In genomic region chr13:21320642-21321034, GRCh38 we compare ENCODE assay signal across 40 cellular contexts.
"Had no signal": no experiment of that assay in that cellular context is flagged by ENCODE, and none has a peak within 500 bp of the region (broad histone marks: within the 10 kb centered on the region; RNA-seq: fewer than 3 reads in every experiment).

No MANE protein-coding gene starts in this region.

- H3K4me1 ChIP-seq: ascending aorta, body of pancreas, breast epithelium had no signal

- H3K27ac ChIP-seq: adrenal gland, ascending aorta, body of pancreas, brain microvascular endothelial cell, breast epithelium, cardiac muscle cell had no signal

- H3K27ac Mint-ChIP-seq: activated naive CD4-positive, alpha-beta T cell treated with anti-CD3 and anti-CD28 coated beads for 36 hours; activated naive CD4-positive, alpha-beta T cell treated with anti-CD3 and anti-CD28 coated beads, Interleukin-2, amount 50 U/mL, for 24 hours; activated naive CD4-positive, alpha-beta T cell treated with anti-CD3 and anti-CD28 coated beads, Interleukin-2, amount 50 U/mL, for 72 hours; activated naive CD8-positive, alpha-beta T cell; activated naive CD8-positive, alpha-beta T cell treated with anti-CD3 and anti-CD28 coated beads for 36 hours; activated naive CD8-positive, alpha-beta T cell treated with anti-CD3 and anti-CD28 coated beads, Interleukin-2, amount 10 ng/mL, durations not matched to agents 7 days and 5 days; activated naive CD8-positive, alpha-beta T cell treated with anti-CD3 and anti-CD28 coated beads, Interleukin-2, amount 50 U/mL, for 24 hours; activated T-cell treated with anti-CD3 and anti-CD28 coated beads, Interleukin-2, amount 50 U/mL, for 24 hours; activated T-cell treated with anti-CD3 and anti-CD28 coated beads, Interleukin-2, amount 50 U/mL, for 72 hours; activated T-helper 1 cell treated with anti-CD3 and anti-CD28 coated beads, Interleukin-12 subunit alpha, Interleukin-12 subunit beta, Interleukin-2, Interleukin-4 antibody, amounts not matched to agents 30 ng/mL and 10 ng/mL and 1 ng/mL, durations not matched to agents 14 hours and 24 hours and 36 hours; activated T-helper 17 cell treated with anti-CD3 and anti-CD28 coated beads, Interleukin-2, amount 50 U/mL, for 72 hours; activated T-helper 2 cell treated with anti-CD3 and anti-CD28 coated beads, Interferon-gamma antibody, Interleukin-2, Interleukin-4, amounts not matched to agents 10 μg/mL and 5 μg/mL and 100 μg/mL, durations not matched to agents 14 hours and 24 hours and 36 hours had no signal

- H3K9me3 ChIP-seq: adrenal gland, ascending aorta, body of pancreas, breast epithelium had no signal

- DNase-seq: activated effector memory CD4-positive, alpha-beta T cell treated with anti-CD3 and anti-CD28 coated beads, Interleukin-2, amount 50 U/mL, for 16 hours; activated effector memory CD4-positive, alpha-beta T cell treated with Interleukin-2 at 50 U/mL for 16 hours; activated gamma-delta T cell; activated gamma-delta T cell treated with Interleukin-2 at 50 U/mL for 16 hours; activated naive CD4-positive, alpha-beta T cell; activated naive CD4-positive, alpha-beta T cell treated with anti-CD3 and anti-CD28 coated beads for 36 hours; activated naive CD4-positive, alpha-beta T cell treated with anti-CD3 and anti-CD28 coated beads, Interleukin-2, amount 10 ng/mL, durations not matched to agents 7 days and 5 days; activated naive CD4-positive, alpha-beta T cell treated with anti-CD3 and anti-CD28 coated beads, Interleukin-2, amount 50 U/mL, for 16 hours; activated naive CD4-positive, alpha-beta T cell treated with Interleukin-2 at 50 U/mL for 16 hours; activated naive CD8-positive, alpha-beta T cell treated with anti-CD3 and anti-CD28 coated beads for 36 hours; activated naive CD8-positive, alpha-beta T cell treated with anti-CD3 and anti-CD28 coated beads, Interleukin-2, amount 10 ng/mL, durations not matched to agents 7 days and 5 days; activated naive CD8-positive, alpha-beta T cell treated with anti-CD3 and anti-CD28 coated beads, Interleukin-2, amount 50 U/mL, for 24 hours; activated T-cell treated with anti-CD3 and anti-CD28 coated beads for 4 hours; activated T-cell treated with anti-CD3 and anti-CD28 coated beads, Interleukin-2, amount 50 U/mL, for 1 hour; activated T-cell treated with anti-CD3 and anti-CD28 coated beads, Interleukin-2, amount 50 U/mL, for 24 hours; activated T-cell treated with anti-CD3 and anti-CD28 coated beads, Interleukin-2, amount 50 U/mL, for 4 hours; activated T-cell treated with anti-CD3 and anti-CD28 coated beads, Interleukin-2, amount 50 U/mL, for 48 hours; activated T-cell treated with anti-CD3 and anti-CD28 coated beads, Interleukin-2, amount 50 U/mL, for 72 hours; adrenal gland; amniotic stem cell; amygdala; anterior cingulate cortex; aorta; body of pancreas; brain microvascular endothelial cell; caudate nucleus; central memory CD4-positive, alpha-beta T cell; cerebellar nuclear complex had no signal

- H3K4me3 ChIP-seq: adrenal gland, ascending aorta, body of pancreas, breast epithelium, cardiac muscle cell had no signal

- H3K9me3 Mint-ChIP-seq: activated naive CD4-positive, alpha-beta T cell treated with anti-CD3 and anti-CD28 coated beads for 36 hours; activated naive CD4-positive, alpha-beta T cell treated with anti-CD3 and anti-CD28 coated beads, Interleukin-2, amount 10 ng/mL, durations not matched to agents 7 days and 5 days; activated naive CD4-positive, alpha-beta T cell treated with anti-CD3 and anti-CD28 coated beads, Interleukin-2, amount 50 U/mL, for 24 hours; activated naive CD4-positive, alpha-beta T cell treated with anti-CD3 and anti-CD28 coated beads, Interleukin-2, amount 50 U/mL, for 72 hours; activated naive CD8-positive, alpha-beta T cell treated with anti-CD3 and anti-CD28 coated beads for 36 hours; activated naive CD8-positive, alpha-beta T cell treated with anti-CD3 and anti-CD28 coated beads, Interleukin-2, amount 10 ng/mL, durations not matched to agents 7 days and 5 days; activated naive CD8-positive, alpha-beta T cell treated with anti-CD3 and anti-CD28 coated beads, Interleukin-2, amount 50 U/mL, for 24 hours; activated T-cell treated with anti-CD3 and anti-CD28 coated beads, Interleukin-2, amount 50 U/mL, for 24 hours; activated T-cell treated with anti-CD3 and anti-CD28 coated beads, Interleukin-2, amount 50 U/mL, for 4 hours; activated T-helper 1 cell treated with anti-CD3 and anti-CD28 coated beads, Interleukin-12 subunit alpha, Interleukin-12 subunit beta, Interleukin-2, Interleukin-4 antibody, amounts not matched to agents 30 ng/mL and 10 ng/mL and 1 ng/mL, durations not matched to agents 14 hours and 24 hours and 36 hours; activated T-helper 17 cell treated with anti-CD3 and anti-CD28 coated beads, Interleukin-2, amount 50 U/mL, for 72 hours; activated T-helper 2 cell treated with anti-CD3 and anti-CD28 coated beads, Interferon-gamma antibody, Interleukin-2, Interleukin-4, amounts not matched to agents 10 μg/mL and 5 μg/mL and 100 μg/mL, durations not matched to agents 14 hours and 24 hours and 36 hours; brain; central memory CD8-positive, alpha-beta T cell had no signal

- ATAC-seq: activated naive CD4-positive, alpha-beta T cell treated with anti-CD3 and anti-CD28 coated beads, Interleukin-2, amount 50 U/mL, for 72 hours; activated naive CD8-positive, alpha-beta T cell treated with anti-CD3 and anti-CD28 coated beads, Interleukin-2, amount 50 U/mL, for 24 hours; activated T-cell treated with anti-CD3 and anti-CD28 coated beads, Interleukin-2, amount 50 U/mL, for 4 hours; activated T-cell treated with anti-CD3 and anti-CD28 coated beads, Interleukin-2, amount 50 U/mL, for 72 hours; activated T-helper 17 cell treated with anti-CD3 and anti-CD28 coated beads, Interleukin-2, amount 50 U/mL, for 72 hours; body of pancreas had no signal

- H3K4me3 Mint-ChIP-seq: activated naive CD4-positive, alpha-beta T cell treated with anti-CD3 and anti-CD28 coated beads for 36 hours; activated naive CD4-positive, alpha-beta T cell treated with anti-CD3 and anti-CD28 coated beads, Interleukin-2, amount 10 ng/mL, durations not matched to agents 7 days and 5 days; activated naive CD4-positive, alpha-beta T cell treated with anti-CD3 and anti-CD28 coated beads, Interleukin-2, amount 50 U/mL, for 24 hours; activated naive CD8-positive, alpha-beta T cell; activated naive CD8-positive, alpha-beta T cell treated with anti-CD3 and anti-CD28 coated beads for 36 hours; activated naive CD8-positive, alpha-beta T cell treated with anti-CD3 and anti-CD28 coated beads, Interleukin-2, amount 10 ng/mL, durations not matched to agents 7 days and 5 days; activated naive CD8-positive, alpha-beta T cell treated with anti-CD3 and anti-CD28 coated beads, Interleukin-2, amount 50 U/mL, for 24 hours; activated T-cell treated with anti-CD3 and anti-CD28 coated beads, Interleukin-2, amount 50 U/mL, for 24 hours; activated T-cell treated with anti-CD3 and anti-CD28 coated beads, Interleukin-2, amount 50 U/mL, for 4 hours; activated T-cell treated with anti-CD3 and anti-CD28 coated beads, Interleukin-2, amount 50 U/mL, for 72 hours; activated T-helper 1 cell treated with anti-CD3 and anti-CD28 coated beads, Interleukin-12 subunit alpha, Interleukin-12 subunit beta, Interleukin-2, Interleukin-4 antibody, amounts not matched to agents 30 ng/mL and 10 ng/mL and 1 ng/mL, durations not matched to agents 14 hours and 24 hours and 36 hours; activated T-helper 17 cell treated with anti-CD3 and anti-CD28 coated beads, Interleukin-2, amount 50 U/mL, for 72 hours; brain; central memory CD8-positive, alpha-beta T cell had no signal

- H3K36me3 ChIP-seq: adrenal gland, ascending aorta, brain microvascular endothelial cell, breast epithelium, cardiac muscle cell had no signal

- H3K4me1 Mint-ChIP-seq: activated naive CD4-positive, alpha-beta T cell treated with anti-CD3 and anti-CD28 coated beads, Interleukin-2, amount 50 U/mL, for 24 hours had no signal

- H3K27me3 ChIP-seq: adrenal gland, ascending aorta, body of pancreas, brain microvascular endothelial cell, breast epithelium had no signal

- H3K27me3 Mint-ChIP-seq: activated naive CD4-positive, alpha-beta T cell treated with anti-CD3 and anti-CD28 coated beads, Interleukin-2, amount 10 ng/mL, durations not matched to agents 7 days and 5 days; activated naive CD4-positive, alpha-beta T cell treated with anti-CD3 and anti-CD28 coated beads, Interleukin-2, amount 50 U/mL, for 24 hours; activated naive CD8-positive, alpha-beta T cell; activated naive CD8-positive, alpha-beta T cell treated with anti-CD3 and anti-CD28 coated beads for 36 hours; activated naive CD8-positive, alpha-beta T cell treated with anti-CD3 and anti-CD28 coated beads, Interleukin-2, amount 10 ng/mL, durations not matched to agents 7 days and 5 days; activated naive CD8-positive, alpha-beta T cell treated with anti-CD3 and anti-CD28 coated beads, Interleukin-2, amount 50 U/mL, for 24 hours; activated T-cell treated with anti-CD3 and anti-CD28 coated beads, Interleukin-2, amount 50 U/mL, for 24 hours; activated T-helper 17 cell treated with anti-CD3 and anti-CD28 coated beads, Interleukin-2, amount 50 U/mL, for 72 hours; central memory CD8-positive, alpha-beta T cell had no signal

- FAIRE-seq: bronchial epithelial cell had no signal
